ENCODE assay signal across 10 cellular contexts in the genomic region with DNA sequence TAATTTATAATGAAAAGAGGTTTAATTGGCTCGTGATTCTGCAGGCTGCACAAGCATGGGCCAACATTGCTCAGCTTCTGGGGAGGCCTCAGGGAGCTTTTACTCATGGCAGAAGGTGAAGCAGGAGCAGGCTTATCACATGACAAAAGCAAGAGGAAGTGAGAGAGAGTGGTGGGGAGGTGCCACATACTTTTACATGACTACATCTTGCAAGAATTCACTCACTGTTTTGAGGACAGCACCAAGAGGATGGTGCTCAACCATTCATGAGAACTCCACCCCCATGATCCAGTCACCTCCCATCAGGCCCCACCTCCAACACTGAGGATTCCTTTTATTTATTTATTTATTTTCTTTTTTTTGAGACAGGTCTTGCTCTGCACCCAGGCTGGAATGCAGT. TPM values are rescaled to one million over a fixed set of nuclear protein-coding genes. Genes with fewer than 3 reads are reported as not detected.
A peak's percentile ranks its signal among the peaks of the same experiment; 100 is the strongest.
DNase-seq lines count a peak whose midpoint lies in the region; ATAC-seq, FAIRE-seq and TF ChIP-seq lines count a peak whose summit lies in the region.
"Had no signal": no experiment of that assay in that cellular context is flagged by ENCODE, and none has a peak within 500 bp of the region (broad histone marks: within the 10 kb centered on the region; RNA-seq: fewer than 3 reads in every experiment).

No MANE protein-coding gene starts in this region.

- no TSS peak for BruUV-seq in HepG2 (replicated peaks; lab: Mats Ljungman, UMichigan)

- no peak overlapping the region for H2AFZ ChIP-seq in HepG2 (ENCODE audit: low read length)
- H2AFZ ChIP-seq: parathyroid adenoma had no signal

- H3K9me3 ChIP-seq in HepG2 (ENCODE audit: low read length), result no peaks in the 10 kb centered on the region

- no peak for TF ChIP-seq RAD21 in HepG2 (CRISPR knock-in tag; IDR thresholded peaks at IDR 0.05)

- H3K4me2 ChIP-seq in HepG2 (ENCODE audit: low read depth, low read length), result no peak overlapping the region

- H3K36me3 Mint-ChIP-seq in activated T-helper 17 cell treated with anti-CD3 and anti-CD28 coated beads, Interleukin-2, amount 50 U/mL, for 72 hours (ENCODE audit: low read depth), result no peaks in the 10 kb centered on the region
- no peaks in the 10 kb centered on the region for H3K36me3 Mint-ChIP-seq in nephron progenitor cell (ENCODE audit: low read depth)

- peak; percentile 65 for ATAC-seq in activated T-helper 17 cell treated with anti-CD3 and anti-CD28 coated beads, Interleukin-2, amount 50 U/mL, for 72 hours (replicated peaks)
- ATAC-seq in HepG2, result no peak

- POLR2A ChIA-PET in HepG2 (lab: Yijun Ruan, JAX), result no interaction called here

- peaks cover 9% of the 10 kb centered on the region for H3K4me1 Mint-ChIP-seq in activated T-helper 17 cell treated with anti-CD3 and anti-CD28 coated beads, Interleukin-2, amount 50 U/mL, for 72 hours
- H3K4me1 Mint-ChIP-seq in nephron progenitor cell, result peaks cover 8% of the 10 kb centered on the region

- no peaks in the 10 kb centered on the region for H3K36me3 ChIP-seq in HepG2 (replicated peaks in 1 of 2; ENCODE audit: control insufficient read depth in 1 of 2, insufficient read depth in 2 of 2, low read length in 2 of 2)

- WGBS in HepG2 (ENCODE audit: low lambda C conversion rate), result 77% methylated on average over 1 of the region's 1 CpG

- no peak for TF ChIP-seq POLR2A in HepG2 (IDR thresholded peaks at IDR 0.05; ENCODE audit: insufficient read depth in 1 of 2, low read depth in 2 of 2, low read length in 2 of 2)

- H3K27me3 ChIP-seq in HepG2 (ENCODE audit: control insufficient read depth in 1 of 2, insufficient read depth in 2 of 2, low read length in 2 of 2), result no peaks in the 10 kb centered on the region

- no peak for FAIRE-seq in HepG2 (lab: Jason Lieb, UNC)

- H3K9ac ChIP-seq in HepG2 (ENCODE audit: insufficient read depth, low read depth, low read length), result no peak overlapping the region
- H3K9ac ChIP-seq: parathyroid adenoma had no signal

- in situ Hi-C loops in KBM-7 (cut with MboI; ENCODE audit: low pct_unique_long_range_greater_than_20kb, low sequenced_read_pairs), result no loop called here
- in situ Hi-C loops in HepG2 (cut with HindIII; ENCODE audit: extremely low pct_ligation_motif_present, low pct_unique_long_range_greater_than_20kb), result no loop called here

- H3K9me3 Mint-ChIP-seq in activated T-helper 17 cell treated with anti-CD3 and anti-CD28 coated beads, Interleukin-2, amount 50 U/mL, for 72 hours, result no peaks in the 10 kb centered on the region
- H3K9me3 Mint-ChIP-seq in nephron progenitor cell, result peaks cover 9% of the 10 kb centered on the region
- H3K9me3 Mint-ChIP-seq: stimulated activated naive CD8-positive, alpha-beta T cell treated with anti-CD3 and anti-CD28 coated beads, Interleukin-15, Interleukin-2, amounts not matched to agents 100 ng/mL and 50 ng/mL, for 24 hours had no signal

- no peak for TF ChIP-seq CTCF in HepG2 (CRISPR knock-in tag; IDR thresholded peaks at IDR 0.05)
- TF ChIP-seq CTCF in nephron progenitor cell (IDR thresholded peaks at IDR 0.05), result no peak

- peaks cover 34% of the 10 kb centered on the region for H3K4me1 ChIP-seq in HepG2 (ENCODE audit: insufficient read depth, low read length)

- no peak overlapping the region for H3K4me3 Mint-ChIP-seq in activated T-helper 17 cell treated with anti-CD3 and anti-CD28 coated beads, Interleukin-2, amount 50 U/mL, for 72 hours
- H3K4me3 Mint-ChIP-seq in nephron progenitor cell, result no peak overlapping the region
- H3K4me3 Mint-ChIP-seq: stimulated activated naive CD8-positive, alpha-beta T cell treated with anti-CD3 and anti-CD28 coated beads, Interleukin-15, Interleukin-2, amounts not matched to agents 100 ng/mL and 50 ng/mL, for 24 hours had no signal

- H3K4me3 ChIP-seq in HepG2 (replicated peaks in 1 of 3; ENCODE audit: insufficient read depth in 1 of 3, low read depth in 2 of 3, low read length in 3 of 3), result no peak overlapping the region

- intact Hi-C loops in HepG2 (cut with micrococcal nuclease; ENCODE audit: unreplicated experiment), result no loop called here

- CTCF ChIA-PET in HepG2 (lab: Yijun Ruan, JAX; ENCODE audit: low intra/inter-chr PET ratio, low total read pairs), result no interaction called here

- H3K27ac ChIP-seq in HepG2 (ENCODE audit: extremely low read length, insufficient read depth, low read length), result no peak overlapping the region
- H3K27ac ChIP-seq: parathyroid adenoma had no signal

- no peaks in the 10 kb centered on the region for H3K79me2 ChIP-seq in HepG2 (ENCODE audit: insufficient read depth, low read length)
- H3K79me2 ChIP-seq: parathyroid adenoma had no signal

- H3K27ac Mint-ChIP-seq in activated T-helper 17 cell treated with anti-CD3 and anti-CD28 coated beads, Interleukin-2, amount 50 U/mL, for 72 hours, result peak overlapping the region; percentile 41
- H3K27ac Mint-ChIP-seq in nephron progenitor cell, result no peak overlapping the region
- H3K27ac Mint-ChIP-seq: stimulated activated naive CD8-positive, alpha-beta T cell treated with anti-CD3 and anti-CD28 coated beads, Interleukin-15, Interleukin-2, amounts not matched to agents 100 ng/mL and 50 ng/mL, for 24 hours had no signal

- H4K20me1 ChIP-seq in HepG2 (ENCODE audit: insufficient read depth, low read length), result no peaks in the 10 kb centered on the region

- H3K27me3 Mint-ChIP-seq in activated T-helper 17 cell treated with anti-CD3 and anti-CD28 coated beads, Interleukin-2, amount 50 U/mL, for 72 hours, result no peaks in the 10 kb centered on the region
- peaks cover 13% of the 10 kb centered on the region for H3K27me3 Mint-ChIP-seq in nephron progenitor cell (ENCODE audit: low read depth, poor library complexity)
- H3K27me3 Mint-ChIP-seq: stimulated activated naive CD8-positive, alpha-beta T cell treated with anti-CD3 and anti-CD28 coated beads, Interleukin-15, Interleukin-2, amounts not matched to agents 100 ng/mL and 50 ng/mL, for 24 hours had no signal

- DNase-seq in ELR (ENCODE audit: low read depth) (peak; percentile 92), KBM-7 (peak; percentile 58), HepG2 (ENCODE audit: low spot score) (peak; percentile 62), nephron progenitor cell (no peak), NCI-H1694 (lab: John Stamatoyannopoulos, UW) (no peak), hippocampal formation (lab: John Stamatoyannopoulos, UW) (no peak), NCI-H146 (lab: John Stamatoyannopoulos, UW) (no peak)

- TF ChIP-seq EP300 in HepG2 (IDR thresholded peaks at IDR 0.05; ENCODE audit: low read depth in 2 of 2, low read length in 2 of 2), result no peak
- no peak for TF ChIP-seq EP300 in HepG2 (CRISPR knock-in tag; IDR thresholded peaks at IDR 0.05; ENCODE audit: borderline replicate concordance)

RNA-seq across cellular contexts. Expression of gene PLEKHM2, which starts 5.5 kb away (rescaled TPM):
- total RNA-seq in activated T-helper 17 cell treated with anti-CD3 and anti-CD28 coated beads, Interleukin-2, amount 50 U/mL, for 72 hours, result 10 to 100 TPM; 32.2 to 50.5 TPM
- 16.0 and 16.5 TPM in 2 replicates for total RNA-seq in HepG2 (2016; rRNA removed; fragmentation: Illumina TruSeq; extraction: Trizol)
- total RNA-seq in HepG2 (2016; cell fraction: cytosol; rRNA removed; fragmentation: Illumina TruSeq; extraction: Trizol; ENCODE audit: low read depth), result 8.1 TPM in 2 replicates
- 13.6 and 18.8 TPM in 2 replicates for total RNA-seq in HepG2 (2016; cell fraction: insoluble cytoplasmic fraction; rRNA removed; fragmentation: Illumina TruSeq; extraction: Trizol)
- 24.3 and 24.5 TPM in 2 replicates for total RNA-seq in HepG2 (2016; cell fraction: membrane; rRNA removed; fragmentation: Illumina TruSeq; extraction: Trizol)
- total RNA-seq in HepG2 (2016; cell fraction: nucleus; rRNA removed; fragmentation: Illumina TruSeq; extraction: Trizol), result 11.3 and 15.4 TPM in 2 replicates
- 27.3 and 34.0 TPM in 2 replicates for polyA plus RNA-seq in HepG2 (2011; rRNA removed)
- 18.9 and 29.3 TPM in 2 replicates for polyA plus RNA-seq in HepG2 (2011; cell fraction: cytosol; rRNA removed)
- 58.0 and 66.7 TPM in 2 replicates for polyA plus RNA-seq in HepG2 (2011; cell fraction: nucleus; rRNA removed)
- polyA plus RNA-seq in HepG2 (2012), result 15.7 and 19.3 TPM in 2 replicates
- polyA plus RNA-seq in HepG2 (2016; cell fraction: cytosol; fragmentation: Illumina TruSeq; extraction: Trizol; ENCODE audit: low read depth), result 8.8 and 9.4 TPM in 2 replicates
- polyA plus RNA-seq in HepG2 (2016; cell fraction: insoluble cytoplasmic fraction; fragmentation: Illumina TruSeq; extraction: Trizol; ENCODE audit: low read depth), result 16.1 and 23.7 TPM in 2 replicates
- 20.7 and 24.2 TPM in 2 replicates for polyA plus RNA-seq in HepG2 (2016; cell fraction: membrane; fragmentation: Illumina TruSeq; extraction: Trizol; ENCODE audit: low read depth)
- polyA plus RNA-seq in HepG2 (2016; cell fraction: nucleus; fragmentation: Illumina TruSeq; extraction: Trizol; ENCODE audit: insufficient read depth, low read depth), result 32.6 and 36.7 TPM in 2 replicates
- polyA minus RNA-seq in HepG2 (2011; rRNA and poly(A)+ RNA removed; ENCODE audit: low replicate concordance), result 51.5 and 64.7 TPM in 2 replicates
- polyA minus RNA-seq in HepG2 (2011; cell fraction: cytosol; rRNA and poly(A)+ RNA removed), result 18.3 and 18.9 TPM in 2 replicates
- 8.8 and 9.9 TPM in 2 replicates for polyA minus RNA-seq in HepG2 (2011; cell fraction: nucleus; rRNA and poly(A)+ RNA removed)

RNA-seq across cellular contexts. Expression of gene SLC25A34, which starts 57.5 kb away (rescaled TPM):
- 1 to 10 TPM in 1 of 2 donors, under 1 TPM in 1; 0.90 to 1.6 TPM for total RNA-seq in activated T-helper 17 cell treated with anti-CD3 and anti-CD28 coated beads, Interleukin-2, amount 50 U/mL, for 72 hours
- 0.13 TPM in 1 of 2 replicates, not detected in the other for total RNA-seq in HepG2 (2016; rRNA removed; fragmentation: Illumina TruSeq; extraction: Trizol)
- total RNA-seq in HepG2 (2016; cell fraction: cytosol; rRNA removed; fragmentation: Illumina TruSeq; extraction: Trizol; ENCODE audit: low read depth), result not detected in 2 replicates
- total RNA-seq in HepG2 (2016; cell fraction: insoluble cytoplasmic fraction; rRNA removed; fragmentation: Illumina TruSeq; extraction: Trizol), result 0.13 and 0.15 TPM in 2 replicates
- 0.09 TPM in 1 of 2 replicates, not detected in the other for total RNA-seq in HepG2 (2016; cell fraction: membrane; rRNA removed; fragmentation: Illumina TruSeq; extraction: Trizol)
- 0.41 TPM in 1 of 2 replicates, not detected in the other for total RNA-seq in HepG2 (2016; cell fraction: nucleus; rRNA removed; fragmentation: Illumina TruSeq; extraction: Trizol)
- polyA plus RNA-seq in HepG2 (2011; rRNA removed), result 0.18 TPM in 2 replicates
- 0.12 and 0.16 TPM in 2 replicates for polyA plus RNA-seq in HepG2 (2011; cell fraction: cytosol; rRNA removed)
- polyA plus RNA-seq in HepG2 (2011; cell fraction: nucleus; rRNA removed), result 0.33 and 0.35 TPM in 2 replicates
- polyA plus RNA-seq in HepG2 (2012), result 0.07 TPM in 1 of 2 replicates, not detected in the other
- polyA plus RNA-seq in HepG2 (2016; cell fraction: cytosol; fragmentation: Illumina TruSeq; extraction: Trizol; ENCODE audit: low read depth), result not detected in 2 replicates
- 0.10 TPM in 1 of 2 replicates, not detected in the other for polyA plus RNA-seq in HepG2 (2016; cell fraction: insoluble cytoplasmic fraction; fragmentation: Illumina TruSeq; extraction: Trizol; ENCODE audit: low read depth)
- 0.08 TPM in 1 of 2 replicates, not detected in the other for polyA plus RNA-seq in HepG2 (2016; cell fraction: membrane; fragmentation: Illumina TruSeq; extraction: Trizol; ENCODE audit: low read depth)
- 0.15 and 0.21 TPM in 2 replicates for polyA plus RNA-seq in HepG2 (2016; cell fraction: nucleus; fragmentation: Illumina TruSeq; extraction: Trizol; ENCODE audit: insufficient read depth, low read depth)
- polyA minus RNA-seq in HepG2 (2011; rRNA and poly(A)+ RNA removed; ENCODE audit: low replicate concordance), result 0.04 and 0.42 TPM in 2 replicates
- not detected in 2 replicates for polyA minus RNA-seq in HepG2 (2011; cell fraction: cytosol; rRNA and poly(A)+ RNA removed)
- polyA minus RNA-seq in HepG2 (2011; cell fraction: nucleus; rRNA and poly(A)+ RNA removed), result 0.12 TPM in 1 of 2 replicates, not detected in the other

Comparison
In these comparisons a context has a peak if more than half of its experiments do, and no peak if none do; other contexts are left out.
1. DNase-seq: peak in ELR (single experiment), KBM-7 (single experiment) and HepG2 (single experiment); none in nephron progenitor cell (single experiment), NCI-H1694 (single experiment), hippocampal formation (0 of 2) and NCI-H146 (single experiment).